ENCODE assay signal across 1 cellular context in genomic region chr14:105019861-105020814, GRCh38.
TF ChIP-seq lines count a peak whose summit lies in the region.

No MANE protein-coding gene starts in this region.

TF ChIP-seq in IMR-90, 13 proteins besides CTCF, POLR2A, EP300 and RAD21:
- TF ChIP-seq CHD1 (IDR thresholded peaks at IDR 0.05; ENCODE audit: low read depth, low read length) = no peak
- no peak for TF ChIP-seq FOS (IDR thresholded peaks at IDR 0.05; ENCODE audit: low read depth, low read length)
- TF ChIP-seq MAZ (IDR thresholded peaks at IDR 0.05; ENCODE audit: borderline replicate concordance, low read depth, low read length) = peak; percentile 44; the same call in 1 of the 2 replicates
